13 cellular contexts compared by ENCODE assay signal in the genomic region with DNA sequence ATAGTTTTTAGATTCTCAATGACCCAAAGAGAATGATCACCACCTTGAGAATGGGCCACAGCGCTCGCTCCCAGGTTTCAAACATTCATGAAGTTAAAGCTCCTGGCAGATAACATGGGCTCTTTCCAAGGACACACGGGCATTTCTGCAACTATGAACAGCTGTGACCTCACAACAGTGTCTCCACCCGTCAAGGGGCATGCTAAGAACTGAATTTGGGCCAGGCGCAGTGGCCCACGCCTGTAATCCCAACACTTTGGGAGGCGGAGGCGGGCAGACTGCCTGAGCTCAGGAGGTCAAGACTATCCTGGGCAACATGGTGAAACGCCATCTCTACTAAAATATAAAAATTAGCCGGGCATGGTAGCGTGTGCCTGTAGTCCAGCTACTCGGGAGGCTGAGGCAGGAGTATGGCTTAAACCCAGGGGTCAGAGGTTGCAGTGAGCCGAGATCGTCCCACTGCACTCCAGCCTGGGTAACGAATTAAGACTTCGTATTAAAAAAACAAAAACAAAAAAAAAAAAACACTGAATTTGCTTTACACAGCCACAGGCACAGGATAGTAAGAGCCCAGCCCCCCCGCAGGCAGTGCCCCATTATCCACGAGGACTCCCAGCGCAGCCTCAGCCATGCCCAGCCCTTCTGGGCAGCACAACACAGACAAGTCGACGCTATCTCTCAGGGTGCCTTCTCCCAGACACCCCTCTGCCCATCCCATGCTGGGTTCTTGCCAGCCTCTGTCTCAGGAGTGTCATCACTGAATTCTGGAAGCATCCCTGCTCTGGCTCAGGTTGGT. TPM values are rescaled to one million over a fixed set of nuclear protein-coding genes. Genes with fewer than 3 reads are reported as not detected.
DNase-seq lines count a peak whose midpoint lies in the region; ATAC-seq and TF ChIP-seq lines count a peak whose summit lies in the region.
"Had no signal": no experiment of that assay in that cellular context is flagged by ENCODE, and none has a peak within 500 bp of the region (broad histone marks: within the 10 kb centered on the region; RNA-seq: fewer than 3 reads in every experiment).

No MANE protein-coding gene starts in this region.

- no peak for TF ChIP-seq POLR2A in sigmoid colon (IDR thresholded peaks at IDR 0.05)

- H3K27ac ChIP-seq in DND-41 (ENCODE audit: low read length) (peak overlapping the region; percentile 28; the same call in 1 of the 2 replicates), RWPE2 (ENCODE audit: poor library complexity, severe bottlenecking) (no peak overlapping the region), left ventricle myocardium inferior (replicated peaks) (peak overlapping the region; percentile 2), sigmoid colon (peak overlapping the region in 3 of 4 donors; percentile 49 to 83 (median 61))
- H3K27ac ChIP-seq: SK-N-MC had no signal

- H3K4me3 ChIP-seq in DND-41 (ENCODE audit: low read depth in 1 of 2, low read length in 2 of 2), result no peak overlapping the region
- no peak overlapping the region for H3K4me3 ChIP-seq in RWPE2 (ENCODE audit: severe bottlenecking)
- no peak overlapping the region for H3K4me3 ChIP-seq in left ventricle myocardium inferior
- H3K4me3 ChIP-seq in sigmoid colon, result no peak overlapping the region
- H3K4me3 ChIP-seq: SK-N-MC had no signal

- TF ChIP-seq EP300 in sigmoid colon (IDR thresholded peaks at IDR 0.05), result no peak

- H3K4me1 ChIP-seq in DND-41 (ENCODE audit: insufficient read depth, low read length), result peaks cover 96% of the 10 kb centered on the region
- H3K4me1 ChIP-seq in RWPE2 (ENCODE audit: insufficient read depth, poor library complexity, severe bottlenecking), result peaks cover 34% of the 10 kb centered on the region
- H3K4me1 ChIP-seq in left ventricle myocardium inferior, result peaks cover 94% of the 10 kb centered on the region
- H3K4me1 ChIP-seq in sigmoid colon, result peaks cover 0 to 94% (median 94%) of the 10 kb centered on the region in 4 donors

- H3K27me3 ChIP-seq in DND-41 (ENCODE audit: insufficient read depth, low read length, poor library complexity) (no peaks in the 10 kb centered on the region), RWPE2 (ENCODE audit: insufficient read depth, poor library complexity, severe bottlenecking) (no peaks in the 10 kb centered on the region), left ventricle myocardium inferior (ENCODE audit: low read depth) (no peaks in the 10 kb centered on the region), sigmoid colon (no peaks in the 10 kb centered on the region)

- TF ChIP-seq CTCF in DND-41 (IDR thresholded peaks at IDR 0.05; ENCODE audit: borderline replicate concordance, extremely low read depth, low read length, poor library complexity, severe bottlenecking), result no peak
- no peak for TF ChIP-seq CTCF in RWPE2 (IDR thresholded peaks at IDR 0.05; ENCODE audit: poor library complexity, severe bottlenecking)
- TF ChIP-seq CTCF in left ventricle myocardium inferior (IDR thresholded peaks at IDR 0.05; ENCODE audit: borderline replicate concordance), result no peak
- TF ChIP-seq CTCF in sigmoid colon (IDR thresholded peaks at IDR 0.05), result no peak

- H3K9me3 ChIP-seq in DND-41 (ENCODE audit: insufficient read depth, low read length, severe bottlenecking) (no peaks in the 10 kb centered on the region), RWPE2 (ENCODE audit: severe bottlenecking) (no peaks in the 10 kb centered on the region), left ventricle myocardium inferior (replicated peaks) (no peaks in the 10 kb centered on the region), sigmoid colon (no peaks in the 10 kb centered on the region)

- ATAC-seq in DND-41 (ENCODE audit: insufficient read depth, low read depth) (no peak), RWPE2 (ENCODE audit: low read depth) (0 out of 3 replicates have a peak, but pooled peaks have one; percentile 13)

- H2AFZ ChIP-seq in DND-41 (ENCODE audit: low read depth, low read length), result no peak overlapping the region

- peak overlapping the region; percentile 87; the same call in 1 of the 2 replicates for H3K4me2 ChIP-seq in DND-41 (ENCODE audit: insufficient read depth, low read length)

- peaks cover 97% of the 10 kb centered on the region for H4K20me1 ChIP-seq in DND-41 (ENCODE audit: insufficient read depth, low read length)

- DNase-seq in DND-41 (no peak), RWPE2 (ENCODE audit: low spot score) (no peak), left ventricle myocardium inferior (no peak), sigmoid colon (peak; percentile 78), DMS 273 treated with DMSO at 0.1 percent for 48 hours (lab: John Stamatoyannopoulos, UW) (no peak), foreskin melanocyte (no peak), kidney glomerular epithelial cell (lab: John Stamatoyannopoulos, UW) (no peak)
- no peak for DNase-seq in stimulated activated CD4-positive, alpha-beta T cell treated with anti-CD3 and anti-CD28 coated beads, Interleukin-4, amount 100 ng/mL, for 1 hour
- DNase-seq: activated CD4-positive, alpha-beta T cell treated with anti-CD3 and anti-CD28 coated beads, Interleukin-2, amount 10 ng/mL, durations not matched to agents 7 days and 5 days; glutamatergic neuron; NCI-H1105 treated with DMSO at 0.1 percent for 48 hours; stimulated activated CD4-positive, alpha-beta T cell treated with anti-CD3 and anti-CD28 coated beads, Interleukin-4, amount 100 ng/mL, for 24 hours had no signal

- WGBS in sigmoid colon, 2 donors, result 32 to 79% methylated on average over 21 of the region's 21 CpGs

- H3K36me3 ChIP-seq in DND-41 (ENCODE audit: insufficient read depth, low read length), result 0 out of 2 replicates have a peak, but pooled peaks cover 14% of the 10 kb centered on the region
- no peaks in the 10 kb centered on the region; the same call in 1 of the 2 replicates for H3K36me3 ChIP-seq in RWPE2 (ENCODE audit: low read depth)
- H3K36me3 ChIP-seq in left ventricle myocardium inferior, result no peaks in the 10 kb centered on the region
- no peaks in the 10 kb centered on the region for H3K36me3 ChIP-seq in sigmoid colon

- H3K79me2 ChIP-seq in DND-41 (ENCODE audit: insufficient read depth, low read length), result peaks cover 97% of the 10 kb centered on the region

- no peak overlapping the region for H3K9ac ChIP-seq in DND-41 (ENCODE audit: low read depth, low read length)

- intact Hi-C loops in left ventricle myocardium inferior (cut with micrococcal nuclease) (loop anchor here (10.0 kb wide), 1 partner anchor 138 kb away; a partner anchor contains a TSS), sigmoid colon (cut with DNase I) (no loop called here)

RNA-seq across cellular contexts. Expression of a gene that starts 7.2 kb away (rescaled TPM):
- total RNA-seq in left ventricle myocardium inferior (54.7 TPM), sigmoid colon (10 to 100 TPM; 64.9 to 84.5 (median 80.5) TPM)
- 10 to 100 TPM; 28.8 to 46.1 (median 28.9) TPM for polyA plus RNA-seq in sigmoid colon
